8 cellular contexts compared by ENCODE assay signal in the genomic region with DNA sequence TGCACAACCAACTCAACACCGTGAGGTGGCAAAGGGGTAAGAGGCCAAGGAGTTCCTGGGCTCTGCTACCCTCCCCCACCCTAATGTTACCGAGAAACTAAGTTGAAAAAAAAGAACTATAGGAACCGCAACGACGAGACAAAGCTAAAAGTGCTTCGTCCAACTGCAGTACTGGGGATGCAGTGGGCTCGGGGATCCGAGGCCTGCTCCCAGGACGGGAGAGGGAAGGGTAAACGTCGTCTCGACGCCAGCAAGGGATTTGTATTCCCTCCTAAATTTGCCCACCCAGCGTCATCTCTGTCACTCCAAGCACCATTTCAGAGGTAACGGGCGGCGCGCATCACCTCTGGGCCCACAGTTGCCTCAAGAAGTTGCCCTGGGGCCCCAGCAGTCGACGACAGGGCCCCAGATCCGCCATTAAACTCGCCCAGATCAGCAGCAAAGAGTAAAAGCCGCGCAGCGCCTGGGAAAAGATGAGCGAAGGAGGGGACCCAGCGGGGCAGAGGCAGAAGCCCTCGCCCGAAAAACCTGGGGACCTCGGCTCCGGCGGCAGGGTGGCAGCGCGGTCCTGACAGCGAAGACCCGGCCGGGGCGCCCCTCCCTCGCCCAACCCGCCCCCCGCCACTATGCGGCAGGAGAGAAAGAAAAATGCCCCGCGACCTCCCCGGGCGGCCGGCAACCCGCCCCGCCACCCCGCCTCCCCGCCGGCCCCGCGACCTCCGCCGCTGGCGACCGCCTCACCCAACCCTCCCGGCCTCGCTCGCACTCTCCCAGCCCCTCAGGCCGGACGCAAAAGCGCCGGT. TPM values are rescaled to one million over a fixed set of nuclear protein-coding genes. Genes with fewer than 3 reads are reported as not detected.
DNase-seq lines count a peak whose midpoint lies in the region; ATAC-seq and TF ChIP-seq lines count a peak whose summit lies in the region.

No MANE protein-coding gene starts in this region.

- intact Hi-C loops in CD8-positive, alpha-beta T cell (cut with DNase I, micrococcal nuclease), result loop anchor here (1.0 to 10.0 kb wide), 11 partner anchors 98 to 1810 kb away; a partner anchor contains a TSS

- no peak for ATAC-seq in CD8-positive, alpha-beta T cell
- ATAC-seq in GM21717 (IDR thresholded peaks at IDR 0.05; ENCODE audit: unreplicated experiment) (peak; percentile 0), naive B cell (ENCODE audit: low read depth in 2 of 2) (peak; percentile 3), GM19455 (IDR thresholded peaks at IDR 0.05; ENCODE audit: unreplicated experiment) (no peak)

- H3K4me3 ChIP-seq in CD8-positive, alpha-beta T cell (ENCODE audit: low read depth, low read length), result peak overlapping the region; percentile 64
- peak overlapping the region; percentile 73 to 85 for H3K4me3 ChIP-seq in esophagus (ENCODE audit: low read depth in 1 of 2, low read length in 2 of 2)

- peaks cover 25% of the 10 kb centered on the region for H3K4me1 ChIP-seq in CD8-positive, alpha-beta T cell (ENCODE audit: insufficient read depth, low read length)
- H3K4me1 ChIP-seq in esophagus (ENCODE audit: control insufficient read depth in 2 of 2, insufficient read depth in 2 of 2, low read length in 1 of 2), result no peaks in the 10 kb centered on the region

- peak overlapping the region; percentile 78 for H3K27ac ChIP-seq in CD8-positive, alpha-beta T cell (ENCODE audit: low read depth, low read length)
- peak overlapping the region; percentile 97 to 100 for H3K27ac ChIP-seq in esophagus (ENCODE audit: low read depth in 2 of 2, low read length in 1 of 2)

- CTCF ChIA-PET in CD8-positive, alpha-beta T cell (lab: Charles Lee), result interaction anchor here (1.4 kb wide), 1 partner anchor 94 kb away, joined by 4 read pairs; no protein-coding TSS in a partner anchor

- peak overlapping the region; percentile 90 for H3K4me3 Mint-ChIP-seq in CD8-positive, alpha-beta T cell
- H3K4me3 Mint-ChIP-seq in naive B cell, result peak overlapping the region; percentile 90 to 99 (median 96)

- H3K9me3 Mint-ChIP-seq in CD8-positive, alpha-beta T cell, result no peaks in the 10 kb centered on the region
- H3K9me3 Mint-ChIP-seq in naive B cell, result no peaks in the 10 kb centered on the region

- no peaks in the 10 kb centered on the region for H3K9me3 ChIP-seq in CD8-positive, alpha-beta T cell (ENCODE audit: low read length)
- H3K9me3 ChIP-seq in esophagus (ENCODE audit: control insufficient read depth in 2 of 2, insufficient read depth in 1 of 2, low read depth in 1 of 2, low read length in 1 of 2), result no peaks in the 10 kb centered on the region

- peaks cover 22% of the 10 kb centered on the region for H3K36me3 Mint-ChIP-seq in CD8-positive, alpha-beta T cell
- H3K36me3 Mint-ChIP-seq in naive B cell, result no peaks in the 10 kb centered on the region

- peak overlapping the region; percentile 97 for H3K27ac Mint-ChIP-seq in CD8-positive, alpha-beta T cell
- H3K27ac Mint-ChIP-seq in naive B cell, result peak overlapping the region; percentile 94 to 97 (median 95)

- H3K27me3 ChIP-seq in CD8-positive, alpha-beta T cell (ENCODE audit: insufficient read depth, low read length), result no peaks in the 10 kb centered on the region
- no peaks in the 10 kb centered on the region for H3K27me3 ChIP-seq in esophagus (ENCODE audit: control insufficient read depth in 1 of 2, insufficient read depth in 2 of 2, low read length in 2 of 2)

- POLR2A ChIA-PET in CD8-positive, alpha-beta T cell (lab: Charles Lee), result interaction anchor here (1.0 to 2.6 kb wide), 9 partner anchors 17 to 97 kb away, joined by 3 to 30 read pairs (median 6); a partner anchor contains a TSS

- peaks cover 38% of the 10 kb centered on the region for H3K4me1 Mint-ChIP-seq in CD8-positive, alpha-beta T cell (ENCODE audit: low read depth)
- peaks cover 17 to 40% (median 23%) of the 10 kb centered on the region in 3 donors for H3K4me1 Mint-ChIP-seq in naive B cell

- peak; percentile 13 to 69 (median 47) for DNase-seq in CD8-positive, alpha-beta T cell
- DNase-seq in NCI-H2227 treated with DMSO at 0.1 percent for 48 hours (lab: John Stamatoyannopoulos, UW), result peak; percentile 12
- DNase-seq in activated T-cell treated with anti-CD3 and anti-CD28 coated beads for 48 hours (ENCODE audit: low read depth), result peak; percentile 36
- DNase-seq in naive B cell, result peak; percentile 47
- DNase-seq in stimulated activated naive CD4-positive, alpha-beta T cell (lab: John Stamatoyannopoulos, UW), result peak; percentile 32 to 58 (median 52)

- H3K36me3 ChIP-seq in CD8-positive, alpha-beta T cell (ENCODE audit: insufficient read depth, low read length), result no peaks in the 10 kb centered on the region
- no peaks in the 10 kb centered on the region for H3K36me3 ChIP-seq in esophagus (ENCODE audit: control insufficient read depth in 2 of 2, insufficient read depth in 2 of 2, low read length in 1 of 2)

- no peak for TF ChIP-seq CTCF in CD8-positive, alpha-beta T cell (IDR thresholded peaks at IDR 0.05)

- WGBS in esophagus, 2 donors, result 0 to 1% methylated on average over 51 to 64 of the region's 65 CpGs

- no peaks in the 10 kb centered on the region for H3K27me3 Mint-ChIP-seq in CD8-positive, alpha-beta T cell (ENCODE audit: low read depth)
- H3K27me3 Mint-ChIP-seq in naive B cell, result no peaks in the 10 kb centered on the region

RNA-seq across cellular contexts. Expression of a gene that starts 0.7 kb away (rescaled TPM):
- total RNA-seq in CD8-positive, alpha-beta T cell, result 10 to 100 TPM; 25.1 to 25.8 TPM
- 1 to 10 TPM; 7.8 to 8.6 TPM for polyA plus RNA-seq in esophagus
- 10 to 100 TPM; 23.4 to 32.8 (median 29.2) TPM for polyA plus RNA-seq in naive B cell (ENCODE audit: low read depth in 6 of 6)

Comparison
In these comparisons a context has a peak if more than half of its experiments do, and no peak if none do; other contexts are left out.
1. ATAC-seq: peak in GM21717 (single experiment) and naive B cell (2 of 2); none in CD8-positive, alpha-beta T cell (single experiment) and GM19455 (single experiment).
2. Peak in every context shown above with its lines, with median percentiles within 50 percentile points of each other: DNase-seq.